In genomic region chr13:80342541-80343371, GRCh38 we compare ENCODE assay signal across 8 cellular contexts. TPM values are rescaled to one million over a fixed set of nuclear protein-coding genes. Genes with fewer than 3 reads are reported as not detected.
A peak's percentile ranks its signal among the peaks of the same experiment; 100 is the strongest.
DNase-seq lines count a peak whose midpoint lies in the region; ATAC-seq and TF ChIP-seq lines count a peak whose summit lies in the region.

No MANE protein-coding gene starts in this region.

- 1% methylated on average over 43 of the region's 57 CpGs for WGBS in suprapubic skin

- H3K9me3 Mint-ChIP-seq in neural crest cell = no peaks in the 10 kb centered on the region

- H3K27ac Mint-ChIP-seq in neural crest cell (ENCODE audit: unreplicated experiment) = peak overlapping the region; percentile 99

- peaks cover 4% of the 10 kb centered on the region for H3K27me3 Mint-ChIP-seq in neural crest cell (ENCODE audit: low read depth)

- peaks cover 5% of the 10 kb centered on the region for H3K4me1 ChIP-seq in foreskin keratinocyte
- peaks cover 12% of the 10 kb centered on the region for H3K4me1 ChIP-seq in suprapubic skin

- no peak for TF ChIP-seq POLR2A in suprapubic skin (IDR thresholded peaks at IDR 0.05)

- peaks cover 43% of the 10 kb centered on the region for H3K4me1 Mint-ChIP-seq in neural crest cell

- H3K9me3 ChIP-seq in suprapubic skin = no peaks in the 10 kb centered on the region

- peak; percentile 29 for TF ChIP-seq EP300 in suprapubic skin (IDR thresholded peaks at IDR 0.05)

- ATAC-seq in GM19463 (IDR thresholded peaks at IDR 0.05; ENCODE audit: unreplicated experiment) = peak; percentile 35
- ATAC-seq in HG03571 (IDR thresholded peaks at IDR 0.05; ENCODE audit: unreplicated experiment) = peak; percentile 45
- ATAC-seq in foreskin keratinocyte = peak; percentile 55

- no peak overlapping the region for H3K4me3 Mint-ChIP-seq in neural crest cell

- no peaks in the 10 kb centered on the region for H3K36me3 ChIP-seq in suprapubic skin

- no peaks in the 10 kb centered on the region for H3K27me3 ChIP-seq in foreskin keratinocyte
- H3K27me3 ChIP-seq in suprapubic skin = no peaks in the 10 kb centered on the region

- DNase-seq in CMK (ENCODE audit: low read depth) = peak; percentile 60
- DNase-seq in RPMI7951 (ENCODE audit: low read depth) = peak; percentile 66
- DNase-seq in activated gamma-delta T cell treated with Interleukin-2 at 50 U/mL for 16 hours = peak; percentile 74
- DNase-seq in foreskin keratinocyte = peak in 1 of 2 donors; percentile 68
- peak; percentile 92 for DNase-seq in neural crest cell (ENCODE audit: low read depth, low spot score)
- DNase-seq in suprapubic skin (ENCODE audit: low spot score in 2 of 2) = peak; percentile 88 to 90

- H3K27ac ChIP-seq in foreskin keratinocyte = no peak overlapping the region
- peak overlapping the region; percentile 94 for H3K27ac ChIP-seq in suprapubic skin

- TF ChIP-seq CTCF in foreskin keratinocyte (conservative IDR thresholded peaks at IDR 0.05) (peak; percentile 95), neural crest cell (conservative IDR thresholded peaks at IDR 0.05) (peak; percentile 100), suprapubic skin (IDR thresholded peaks at IDR 0.05) (peak; percentile 91 to 99)

- peak overlapping the region; percentile 92 for H3K4me3 ChIP-seq in suprapubic skin

- H3K36me3 Mint-ChIP-seq in neural crest cell (ENCODE audit: low read depth) = peaks cover 7% of the 10 kb centered on the region

RNA-seq across cellular contexts. Expression of gene SPRY2, which starts 1.8 kb away (rescaled TPM):
- 31.8 and 42.2 TPM in 2 replicates for total RNA-seq in RPMI7951 (2014; rRNA removed; shearing (Covaris generic))
- total RNA-seq in foreskin keratinocyte (11.5 and 14.1 TPM in 2 replicates), neural crest cell (106 TPM in 2 replicates), suprapubic skin (10 to 100 TPM; 23.0 to 39.5 (median 35.2) TPM)
- polyA plus RNA-seq in foreskin keratinocyte = 7.1 and 10.5 TPM in 2 replicates
